Comparison of ENCODE assay signal across 29 cellular contexts in the genomic region with DNA sequence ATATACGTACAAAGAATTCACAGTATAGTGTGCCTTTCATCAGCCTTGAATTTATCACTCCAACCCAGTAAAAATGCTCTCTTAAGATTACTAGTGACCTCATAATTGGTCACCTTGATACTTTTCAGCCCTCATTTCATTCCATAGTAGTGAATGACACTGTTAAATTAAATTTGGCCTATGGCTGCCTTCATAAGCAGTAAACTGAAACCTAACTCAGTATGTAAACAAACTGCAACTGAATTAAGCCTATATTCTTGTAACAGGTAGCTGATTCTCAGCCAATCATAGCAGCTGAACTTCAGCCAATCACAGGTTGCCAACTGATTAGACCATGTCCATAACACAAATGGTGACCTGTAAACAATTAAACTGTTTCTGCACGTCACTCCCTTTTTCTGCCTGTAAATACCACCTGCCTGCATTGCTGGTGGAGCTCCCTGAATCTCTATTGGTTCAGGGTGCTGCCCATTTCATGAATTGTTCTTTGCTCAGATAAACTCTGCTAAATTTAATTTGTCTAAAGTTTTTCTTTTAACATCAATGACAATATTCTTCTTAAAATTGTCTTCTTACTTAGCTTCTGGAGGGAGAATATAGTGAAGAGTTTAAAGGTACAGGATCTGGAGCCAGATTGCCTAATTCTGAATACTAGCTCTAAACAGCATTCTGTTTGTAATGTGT.
"Had no signal": no experiment of that assay in that cellular context is flagged by ENCODE, and none has a peak within 500 bp of the region (broad histone marks: within the 10 kb centered on the region; RNA-seq: fewer than 3 reads in every experiment).

No MANE protein-coding gene starts in this region.

- H3K27me3 Mint-ChIP-seq: brain had no signal

- H3K4me1 Mint-ChIP-seq: activated CD4-positive, alpha-beta T cell treated with anti-CD3 and anti-CD28 coated beads for 36 hours; activated naive CD8-positive, alpha-beta T cell treated with anti-CD3 and anti-CD28 coated beads for 36 hours; brain; stimulated activated naive B cell treated with anti-CD40 and anti-IgM and Interleukin-4, amounts not matched to agents 10 μg/mL and 1 μg/mL and 100 μg/mL, for 72 hours had no signal

- H3K4me3 ChIP-seq: adrenal gland, ascending aorta, gastroesophageal sphincter, hepatocyte, ovary, stomach, thyroid gland, upper lobe of left lung, vagina had no signal

- H3K9me3 Mint-ChIP-seq: activated naive CD4-positive, alpha-beta T cell treated with anti-CD3 and anti-CD28 coated beads for 36 hours; activated naive CD8-positive, alpha-beta T cell treated with anti-CD3 and anti-CD28 coated beads for 36 hours; effector memory CD8-positive, alpha-beta T cell; naive thymus-derived CD4-positive, alpha-beta T cell; stimulated activated naive B cell treated with anti-CD40 and anti-IgM and Interleukin-4, amounts not matched to agents 10 μg/mL and 1 μg/mL and 100 μg/mL, for 72 hours had no signal

- DNase-seq: activated CD4-positive, alpha-beta T cell treated with anti-CD3 and anti-CD28 coated beads for 36 hours; activated CD4-positive, alpha-beta T cell treated with anti-CD3 and anti-CD28 coated beads, Interleukin-2, amount 50 U/mL, for 4 hours; activated CD4-positive, CD25-positive, alpha-beta regulatory T cell; activated effector memory CD4-positive, alpha-beta T cell treated with anti-CD3 and anti-CD28 coated beads, Interleukin-2, amount 50 U/mL, for 16 hours; activated naive CD4-positive, alpha-beta T cell treated with anti-CD3 and anti-CD28 coated beads for 36 hours; activated naive CD8-positive, alpha-beta T cell treated with anti-CD3 and anti-CD28 coated beads for 36 hours; activated T-cell treated with anti-CD3 and anti-CD28 coated beads for 4 hours; adrenal gland; caudate nucleus; cortex of kidney; effector memory CD8-positive, alpha-beta T cell; islet precursor cell; left cardiac atrium; naive thymus-derived CD4-positive, alpha-beta T cell; ovary; retina; stimulated activated CD4-positive, alpha-beta T cell treated with anti-CD3 and anti-CD28 coated beads, Interleukin-15, amount 100 ng/mL, for 24 hours; stimulated activated CD4-positive, alpha-beta T cell treated with anti-CD3 and anti-CD28 coated beads, Interleukin-2, amount 100 ng/mL, for 24 hours; stimulated activated naive B cell treated with anti-CD40 and anti-IgM and Interleukin-4, amounts not matched to agents 10 μg/mL and 1 μg/mL and 100 μg/mL, for 72 hours; stomach; thyroid gland; upper lobe of left lung had no signal

- H3K27ac ChIP-seq: adrenal gland, ascending aorta, gastroesophageal sphincter, hepatocyte, ovary, stomach, thyroid gland, upper lobe of left lung, vagina had no signal

- H3K4me2 ChIP-seq: hepatocyte had no signal

- H3K4me3 Mint-ChIP-seq: activated CD4-positive, alpha-beta T cell treated with anti-CD3 and anti-CD28 coated beads for 36 hours; activated naive CD4-positive, alpha-beta T cell treated with anti-CD3 and anti-CD28 coated beads for 36 hours; activated naive CD8-positive, alpha-beta T cell treated with anti-CD3 and anti-CD28 coated beads for 36 hours; brain; effector memory CD8-positive, alpha-beta T cell; mesothelial cell of epicardium; naive thymus-derived CD4-positive, alpha-beta T cell; stimulated activated naive B cell treated with anti-CD40 and anti-IgM and Interleukin-4, amounts not matched to agents 10 μg/mL and 1 μg/mL and 100 μg/mL, for 72 hours had no signal

- H3K27ac Mint-ChIP-seq: activated CD4-positive, alpha-beta T cell treated with anti-CD3 and anti-CD28 coated beads for 36 hours; activated naive CD4-positive, alpha-beta T cell treated with anti-CD3 and anti-CD28 coated beads for 36 hours; activated naive CD8-positive, alpha-beta T cell treated with anti-CD3 and anti-CD28 coated beads for 36 hours; brain; effector memory CD8-positive, alpha-beta T cell; mesothelial cell of epicardium; naive thymus-derived CD4-positive, alpha-beta T cell; progenitor cell of endocrine pancreas; stimulated activated naive B cell treated with anti-CD40 and anti-IgM and Interleukin-4, amounts not matched to agents 10 μg/mL and 1 μg/mL and 100 μg/mL, for 72 hours had no signal

- H3K79me2 ChIP-seq: hepatocyte had no signal

- H3K36me3 Mint-ChIP-seq: activated naive CD8-positive, alpha-beta T cell treated with anti-CD3 and anti-CD28 coated beads for 36 hours; brain; mesothelial cell of epicardium; stimulated activated naive B cell treated with anti-CD40 and anti-IgM and Interleukin-4, amounts not matched to agents 10 μg/mL and 1 μg/mL and 100 μg/mL, for 72 hours had no signal

- H3K4me1 ChIP-seq: adrenal gland, ascending aorta, gastroesophageal sphincter, stomach, thyroid gland, upper lobe of left lung, vagina had no signal

- H3K27me3 ChIP-seq: adrenal gland, ascending aorta, gastroesophageal sphincter, hepatocyte, ovary, stomach, thyroid gland, upper lobe of left lung, vagina had no signal

- H3K36me3 ChIP-seq: adrenal gland, ascending aorta, gastroesophageal sphincter, ovary, stomach, thyroid gland, upper lobe of left lung, vagina had no signal

- H2AFZ ChIP-seq: hepatocyte had no signal

- ATAC-seq: activated CD4-positive, alpha-beta T cell treated with anti-CD3 and anti-CD28 coated beads for 36 hours; effector memory CD8-positive, alpha-beta T cell; gastroesophageal sphincter; left cardiac atrium; naive thymus-derived CD4-positive, alpha-beta T cell; stimulated activated naive B cell treated with anti-CD40 and anti-IgM and Interleukin-4, amounts not matched to agents 10 μg/mL and 1 μg/mL and 100 μg/mL, for 72 hours had no signal

- H3K9me3 ChIP-seq: adrenal gland, ascending aorta, gastroesophageal sphincter, ovary, stomach, thyroid gland, upper lobe of left lung, vagina had no signal
